Comparison of ENCODE assay signal across 21 cellular contexts in genomic region chr2:150209746-150210145, GRCh38.
"Had no signal": no experiment of that assay in that cellular context is flagged by ENCODE, and none has a peak within 500 bp of the region (broad histone marks: within the 10 kb centered on the region; RNA-seq: fewer than 3 reads in every experiment).

No MANE protein-coding gene starts in this region.

- H3K9me3 ChIP-seq: SJCRH30 had no signal

- H3K4me1 Mint-ChIP-seq: IgD-negative memory B cell had no signal

- H3K27ac ChIP-seq: KMS-11, SJCRH30 had no signal

- H3K9ac ChIP-seq: KMS-11 had no signal

- FAIRE-seq: K562 had no signal

- H3K27me3 ChIP-seq: SJCRH30 had no signal

- ATAC-seq: K562, Panc1, Right ventricle myocardium inferior, SK-N-SH treated with all-trans-retinoic acid at 6 μM for 48 hours had no signal

- H3K36me3 Mint-ChIP-seq: IgD-negative memory B cell had no signal

- H3K36me3 ChIP-seq: SJCRH30 had no signal

- DNase-seq: Kasumi-1, MM.1S, NCI-H1092 treated with DMSO at 0.1 percent for 48 hours, NCI-H1436, NCI-H187, NCI-H2029, NCI-H2081 treated with DMSO at 0.1 percent for 48 hours, NCI-H2171, NCI-H226, NCI-H446, NCI-H510A, NCI-H69, NCI-H774, SHP77 treated with DMSO at 0.1 percent for 48 hours, SJCRH30 had no signal

- H3K4me3 ChIP-seq: K562, SJCRH30 had no signal

- H3K27me3 Mint-ChIP-seq: IgD-negative memory B cell had no signal

- H3K4me3 Mint-ChIP-seq: IgD-negative memory B cell had no signal

- H3K4me2 ChIP-seq: KMS-11 had no signal

- H3K27ac Mint-ChIP-seq: IgD-negative memory B cell had no signal
